20 cellular contexts compared by ENCODE assay signal in genomic region chr2:240211598-240212424, GRCh38.
DNase-seq lines count a peak whose midpoint lies in the region; ATAC-seq and TF ChIP-seq lines count a peak whose summit lies in the region.
"Had no signal": no experiment of that assay in that cellular context is flagged by ENCODE, and none has a peak within 500 bp of the region (broad histone marks: within the 10 kb centered on the region; RNA-seq: fewer than 3 reads in every experiment).

No MANE protein-coding gene starts in this region.

- no peaks in the 10 kb centered on the region for H3K36me3 ChIP-seq in BLaER1 treated with 17β-estradiol and CSF1 and Interleukin-3, amounts not matched to agents 10 nM and 100 nM
- H3K36me3 ChIP-seq in spleen = no peaks in the 10 kb centered on the region

- intact Hi-C loops in spleen (cut with DNase I; ENCODE audit: low total_unique reads) = no loop called here

- no peak for TF ChIP-seq POLR2A in spleen (IDR thresholded peaks at IDR 0.05)

- ATAC-seq in stimulated activated effector memory CD8-positive, alpha-beta T cell treated with anti-CD3 and anti-CD28 coated beads, Interleukin-12 subunit alpha, Interleukin-12 subunit beta, amount 100 ng/mL, for 72 hours = no peak

- H3K4me2 ChIP-seq in BLaER1 treated with 17β-estradiol and CSF1 and Interleukin-3, amounts not matched to agents 10 nM and 100 nM = peak overlapping the region; percentile 41 to 85 (median 72); a peak in 21 of 22 replicates
- H3K4me2 ChIP-seq: PC-9 had no signal

- peak; percentile 56 for DNase-seq in activated effector memory CD4-positive, alpha-beta T cell treated with anti-CD3 and anti-CD28 coated beads, Interleukin-2, amount 50 U/mL, for 16 hours
- no peak for DNase-seq in activated effector memory CD4-positive, alpha-beta T cell treated with Interleukin-2 at 50 U/mL for 16 hours
- DNase-seq in left kidney (ENCODE audit: low read depth, low spot score) (peak; percentile 62), spleen (peak; percentile 60)
- no peak for DNase-seq in stimulated activated effector memory CD8-positive, alpha-beta T cell treated with anti-CD3 and anti-CD28 coated beads, Interleukin-12 subunit alpha, Interleukin-12 subunit beta, amount 100 ng/mL, for 72 hours (ENCODE audit: low spot score in 2 of 2)
- no peak for DNase-seq in activated CD4-positive, alpha-beta T cell treated with anti-CD3 and anti-CD28 coated beads, Interleukin-2, amount 50 U/mL, for 1 hour
- no peak for DNase-seq in NK-92 treated with Interleukin-12 subunit alpha and Interleukin-12 subunit beta, amount 100 ng/mL, for 24 hours (lab: John Stamatoyannopoulos, UW)
- DNase-seq: DMS 273 treated with DMSO at 0.1 percent for 48 hours, GDM1, HFFc6, Kasumi-1, MM.1S, NCI-H1092 treated with DMSO at 0.1 percent for 48 hours, NCI-H2081 treated with DMSO at 0.1 percent for 48 hours, NCI-H510A, NCI-H774, PC-9 had no signal

- no peaks in the 10 kb centered on the region for H3K36me3 Mint-ChIP-seq in stimulated activated effector memory CD8-positive, alpha-beta T cell treated with anti-CD3 and anti-CD28 coated beads, Interleukin-12 subunit alpha, Interleukin-12 subunit beta, amount 100 ng/mL, for 72 hours
- H3K36me3 Mint-ChIP-seq: IgD-negative memory B cell had no signal

- no peak overlapping the region for H3K9ac ChIP-seq in BLaER1 treated with 17β-estradiol and CSF1 and Interleukin-3, amounts not matched to agents 10 nM and 100 nM

- no peak overlapping the region for H3K4me3 ChIP-seq in BLaER1 treated with 17β-estradiol and CSF1 and Interleukin-3, amounts not matched to agents 10 nM and 100 nM
- H3K4me3 ChIP-seq in spleen = no peak overlapping the region
- H3K4me3 ChIP-seq: PC-9 had no signal

- peaks cover 0 to 10% (median 2%) of the 10 kb centered on the region in 11 experiments; a peak in 11 of 22 replicates for H3K9me3 ChIP-seq in BLaER1 treated with 17β-estradiol and CSF1 and Interleukin-3, amounts not matched to agents 10 nM and 100 nM (replicated peaks in 1 of 11)
- peaks cover 0 to 6% (median under 1%) of the 10 kb centered on the region in 8 donors for H3K9me3 ChIP-seq in spleen

- no peaks in the 10 kb centered on the region for H3K4me1 Mint-ChIP-seq in stimulated activated effector memory CD8-positive, alpha-beta T cell treated with anti-CD3 and anti-CD28 coated beads, Interleukin-12 subunit alpha, Interleukin-12 subunit beta, amount 100 ng/mL, for 72 hours
- H3K4me1 Mint-ChIP-seq: IgD-negative memory B cell had no signal

- WGBS in spleen, 5 donors = 79 to 83% (median 81%) methylated on average over 14 to 17 of the region's 17 CpGs

- H3K4me3 Mint-ChIP-seq in stimulated activated effector memory CD8-positive, alpha-beta T cell treated with anti-CD3 and anti-CD28 coated beads, Interleukin-12 subunit alpha, Interleukin-12 subunit beta, amount 100 ng/mL, for 72 hours = no peak overlapping the region
- H3K4me3 Mint-ChIP-seq: HFFc6, IgD-negative memory B cell had no signal

- peaks cover 8 to 47% (median 31%) of the 10 kb centered on the region in 10 experiments for H3K4me1 ChIP-seq in BLaER1 treated with 17β-estradiol and CSF1 and Interleukin-3, amounts not matched to agents 10 nM and 100 nM
- no peaks in the 10 kb centered on the region for H3K4me1 ChIP-seq in spleen

- H3K27ac ChIP-seq in BLaER1 treated with 17β-estradiol and CSF1 and Interleukin-3, amounts not matched to agents 10 nM and 100 nM = no peak overlapping the region
- H3K27ac ChIP-seq in spleen = no peak overlapping the region
- H3K27ac ChIP-seq: C4-2B, PC-9 had no signal

- TF ChIP-seq CTCF in spleen (IDR thresholded peaks at IDR 0.05 in 8 of 11, conservative IDR thresholded peaks at IDR 0.05 in 3 of 11) = no peak

- no peaks in the 10 kb centered on the region for H3K27me3 ChIP-seq in BLaER1 treated with 17β-estradiol and CSF1 and Interleukin-3, amounts not matched to agents 10 nM and 100 nM
- peaks cover 0 to 23% (median 0%) of the 10 kb centered on the region in 7 donors for H3K27me3 ChIP-seq in spleen (replicated peaks in 1 of 7)

- peaks cover 0 to 10% (median 0%) of the 10 kb centered on the region in 11 experiments; a peak in 1 of 22 replicates for H4K20me1 ChIP-seq in BLaER1 treated with 17β-estradiol and CSF1 and Interleukin-3, amounts not matched to agents 10 nM and 100 nM

- H3K9me3 Mint-ChIP-seq in stimulated activated effector memory CD8-positive, alpha-beta T cell treated with anti-CD3 and anti-CD28 coated beads, Interleukin-12 subunit alpha, Interleukin-12 subunit beta, amount 100 ng/mL, for 72 hours = no peaks in the 10 kb centered on the region
- H3K9me3 Mint-ChIP-seq: IgD-negative memory B cell had no signal

- no peak overlapping the region for H3K27ac Mint-ChIP-seq in stimulated activated effector memory CD8-positive, alpha-beta T cell treated with anti-CD3 and anti-CD28 coated beads, Interleukin-12 subunit alpha, Interleukin-12 subunit beta, amount 100 ng/mL, for 72 hours
- H3K27ac Mint-ChIP-seq: HFFc6 had no signal

Comparison
In these comparisons a context has a peak if more than half of its experiments do, and no peak if none do; other contexts are left out.
1. DNase-seq: peak in activated effector memory CD4-positive, alpha-beta T cell treated with anti-CD3 and anti-CD28 coated beads, Interleukin-2, amount 50 U/mL, for 16 hours (single experiment), left kidney (single experiment) and spleen (single experiment); none in activated effector memory CD4-positive, alpha-beta T cell treated with Interleukin-2 at 50 U/mL for 16 hours (single experiment), stimulated activated effector memory CD8-positive, alpha-beta T cell treated with anti-CD3 and anti-CD28 coated beads, Interleukin-12 subunit alpha, Interleukin-12 subunit beta, amount 100 ng/mL, for 72 hours (0 of 2), activated CD4-positive, alpha-beta T cell treated with anti-CD3 and anti-CD28 coated beads, Interleukin-2, amount 50 U/mL, for 1 hour (single experiment) and NK-92 treated with Interleukin-12 subunit alpha and Interleukin-12 subunit beta, amount 100 ng/mL, for 24 hours (single experiment).